Comparison of ENCODE assay signal across 9 cellular contexts in genomic region chr3:47664519-47664918, GRCh38.
A peak's percentile ranks its signal among the peaks of the same experiment; 100 is the strongest.
DNase-seq lines count a peak whose midpoint lies in the region; ATAC-seq, FAIRE-seq and TF ChIP-seq lines count a peak whose summit lies in the region.
"Had no signal": no experiment of that assay in that cellular context is flagged by ENCODE, and none has a peak within 500 bp of the region (broad histone marks: within the 10 kb centered on the region; RNA-seq: fewer than 3 reads in every experiment).

No MANE protein-coding gene starts in this region.

- TF ChIP-seq RAD21 in HepG2 (CRISPR knock-in tag; IDR thresholded peaks at IDR 0.05), result no peak

- H3K4me1 ChIP-seq in HepG2 (ENCODE audit: insufficient read depth, low read length) (no peaks in the 10 kb centered on the region), right lobe of liver (no peaks in the 10 kb centered on the region), NT2/D1 (ENCODE audit: insufficient read depth, insufficient read length) (no peaks in the 10 kb centered on the region), fibroblast of lung (ENCODE audit: control insufficient read depth, extremely low read depth, insufficient read depth, low read length) (peaks cover under 1% of the 10 kb centered on the region), colonic mucosa (no peaks in the 10 kb centered on the region)

- H3K4me2 ChIP-seq in HepG2 (ENCODE audit: low read depth, low read length) (no peak overlapping the region), fibroblast of lung (ENCODE audit: extremely low read depth, insufficient read depth, low read length) (no peak overlapping the region)

- POLR2A ChIA-PET in HepG2 (lab: Yijun Ruan, JAX), result no interaction called here

- FAIRE-seq in HepG2 (lab: Jason Lieb, UNC) (no peak), urothelium cell line (lab: Jason Lieb, UNC) (no peak)

- no peak overlapping the region for H3K27ac ChIP-seq in HepG2 (ENCODE audit: extremely low read length, insufficient read depth, low read length)
- H3K27ac ChIP-seq in right lobe of liver, result no peak overlapping the region
- H3K27ac ChIP-seq in fibroblast of lung (ENCODE audit: insufficient read depth, low read length), result no peak overlapping the region
- no peak overlapping the region for H3K27ac ChIP-seq in colonic mucosa

- intact Hi-C loops in HepG2 (cut with micrococcal nuclease; ENCODE audit: unreplicated experiment), result loop anchor here (1.0 kb wide), 1 partner anchor 142 kb away; no protein-coding TSS in a partner anchor
- intact Hi-C loops in right lobe of liver (cut with DNase I), result no loop called here
- intact Hi-C loops in colonic mucosa (cut with DNase I), result no loop called here

- H2AFZ ChIP-seq in HepG2 (ENCODE audit: low read length) (no peak overlapping the region), fibroblast of lung (ENCODE audit: low read length) (no peak overlapping the region)

- TF ChIP-seq POLR2A in HepG2 (IDR thresholded peaks at IDR 0.05; ENCODE audit: insufficient read depth in 1 of 2, low read depth in 2 of 2, low read length in 2 of 2), result no peak
- TF ChIP-seq POLR2A in right lobe of liver (IDR thresholded peaks at IDR 0.05), result no peak

- no peak for TF ChIP-seq EP300 in HepG2 (IDR thresholded peaks at IDR 0.05; ENCODE audit: low read depth in 2 of 2, low read length in 2 of 2)
- no peak for TF ChIP-seq EP300 in HepG2 (CRISPR knock-in tag; IDR thresholded peaks at IDR 0.05; ENCODE audit: borderline replicate concordance)

- no peak for TF ChIP-seq CTCF in HepG2 (CRISPR knock-in tag; IDR thresholded peaks at IDR 0.05)
- no peak for TF ChIP-seq CTCF in right lobe of liver (IDR thresholded peaks at IDR 0.05)
- TF ChIP-seq CTCF in fibroblast of lung (conservative IDR thresholded peaks at IDR 0.05 in 1 of 2, IDR thresholded peaks at IDR 0.05 in 1 of 2; ENCODE audit: low read depth in 1 of 2, low read length in 2 of 2), result peak; percentile 21 to 29
- TF ChIP-seq CTCF in colonic mucosa (IDR thresholded peaks at IDR 0.05), result no peak

- ATAC-seq in HepG2 (peak; percentile 79), right lobe of liver (no peak), GM19351 (IDR thresholded peaks at IDR 0.05; ENCODE audit: unreplicated experiment) (no peak), HG02571 (IDR thresholded peaks at IDR 0.05; ENCODE audit: unreplicated experiment) (no peak)

- H3K9me3 ChIP-seq in HepG2 (ENCODE audit: low read length), result no peaks in the 10 kb centered on the region
- no peaks in the 10 kb centered on the region for H3K9me3 ChIP-seq in right lobe of liver
- H3K9me3 ChIP-seq in NT2/D1 (ENCODE audit: insufficient read depth, low read length), result peaks cover 3% of the 10 kb centered on the region; the same call in 1 of the 2 replicates
- H3K9me3 ChIP-seq in fibroblast of lung (ENCODE audit: control insufficient read depth, insufficient read depth, low read depth, low read length), result no peaks in the 10 kb centered on the region
- no peaks in the 10 kb centered on the region for H3K9me3 ChIP-seq in colonic mucosa
- H3K9me3 ChIP-seq: Caco-2 had no signal

- no peaks in the 10 kb centered on the region for H3K27me3 ChIP-seq in HepG2 (ENCODE audit: control insufficient read depth in 1 of 2, insufficient read depth in 2 of 2, low read length in 2 of 2)
- no peaks in the 10 kb centered on the region for H3K27me3 ChIP-seq in right lobe of liver
- H3K27me3 ChIP-seq in NT2/D1 (ENCODE audit: insufficient read depth, insufficient read length), result no peaks in the 10 kb centered on the region
- H3K27me3 ChIP-seq in fibroblast of lung (ENCODE audit: control insufficient read depth, insufficient read depth, low read length), result no peaks in the 10 kb centered on the region
- H3K27me3 ChIP-seq in colonic mucosa, result no peaks in the 10 kb centered on the region

- peak; percentile 14 for DNase-seq in HepG2 (ENCODE audit: low spot score)
- DNase-seq in right lobe of liver, result no peak
- peak; percentile 32 for DNase-seq in NT2/D1 (ENCODE audit: low read depth, low spot score)
- peak in 1 of 2 donors; percentile 41 for DNase-seq in fibroblast of lung (ENCODE audit: low read depth in 2 of 2)
- DNase-seq in urothelium cell line (ENCODE audit: low spot score), result peak; percentile 12
- DNase-seq in colonic mucosa, result no peak

- H3K4me3 ChIP-seq in HepG2 (replicated peaks in 1 of 3; ENCODE audit: insufficient read depth in 1 of 3, low read depth in 2 of 3, low read length in 3 of 3) (no peak overlapping the region), right lobe of liver (no peak overlapping the region), NT2/D1 (ENCODE audit: insufficient read length, low read depth) (no peak overlapping the region), fibroblast of lung (replicated peaks in 1 of 4; ENCODE audit: control extremely low read depth in 1 of 4, insufficient read depth in 1 of 4, low read depth in 3 of 4, low read length in 4 of 4) (no peak overlapping the region), colonic mucosa (no peak overlapping the region)

- H3K79me2 ChIP-seq in HepG2 (ENCODE audit: insufficient read depth, low read length), result no peaks in the 10 kb centered on the region
- no peaks in the 10 kb centered on the region for H3K79me2 ChIP-seq in fibroblast of lung (ENCODE audit: control insufficient read depth, insufficient read depth, low read length)

- over 99% methylated on average over 2 of the region's 2 CpGs for WGBS in HepG2 (ENCODE audit: low lambda C conversion rate)
- WGBS in right lobe of liver (ENCODE audit: insufficient coverage, low coverage, low lambda C conversion rate, missing lambda C conversion rate), result 100% methylated on average over 2 of the region's 2 CpGs

- in situ Hi-C loops in HepG2 (cut with HindIII; ENCODE audit: extremely low pct_ligation_motif_present, low pct_unique_long_range_greater_than_20kb), result no loop called here

- H4K20me1 ChIP-seq in HepG2 (ENCODE audit: insufficient read depth, low read length) (no peaks in the 10 kb centered on the region), fibroblast of lung (ENCODE audit: control insufficient read depth, extremely low read depth, insufficient read depth, low read length) (no peaks in the 10 kb centered on the region)

- no TSS peak for BruUV-seq in HepG2 (replicated peaks; lab: Mats Ljungman, UMichigan)

- H3K36me3 ChIP-seq in HepG2 (replicated peaks in 1 of 2; ENCODE audit: control insufficient read depth in 1 of 2, insufficient read depth in 2 of 2, low read length in 2 of 2) (peaks cover 7 to 61% of the 10 kb centered on the region in 2 experiments), right lobe of liver (peaks cover 0 to 26% (median 7%) of the 10 kb centered on the region in 4 donors), NT2/D1 (ENCODE audit: insufficient read depth, insufficient read length, low read length) (peaks cover 43% of the 10 kb centered on the region), fibroblast of lung (ENCODE audit: control insufficient read depth, insufficient read depth, low read length) (no peaks in the 10 kb centered on the region), colonic mucosa (no peaks in the 10 kb centered on the region)

- H3K9ac ChIP-seq in HepG2 (ENCODE audit: insufficient read depth, low read depth, low read length) (no peak overlapping the region), NT2/D1 (ENCODE audit: insufficient read length, low read depth) (no peak overlapping the region), fibroblast of lung (ENCODE audit: insufficient read depth, low read length) (no peak overlapping the region), colonic mucosa (ENCODE audit: low read depth in 2 of 2, low read length in 2 of 2) (no peak overlapping the region)

- CTCF ChIA-PET in HepG2 (lab: Yijun Ruan, JAX; ENCODE audit: low intra/inter-chr PET ratio, low total read pairs), result interaction anchor here (1.5 kb wide), 1 partner anchor 142 kb away, joined by 4 read pairs; no protein-coding TSS in a partner anchor

TF ChIP-seq in HepG2, 621 proteins besides CTCF, POLR2A, EP300 and RAD21 (continues in another document):
- no peak for TF ChIP-seq ZNF724P (CRISPR knock-in tag; IDR thresholded peaks at IDR 0.05; ENCODE audit: borderline replicate concordance)
- TF ChIP-seq ZNF660 (CRISPR knock-in tag; IDR thresholded peaks at IDR 0.05; ENCODE audit: borderline replicate concordance, low read depth), result no peak
- TF ChIP-seq ZNF7 (CRISPR knock-in tag; IDR thresholded peaks at IDR 0.05), result no peak
- no peak for TF ChIP-seq ETS1 (CRISPR knock-in tag; IDR thresholded peaks at IDR 0.05)
- TF ChIP-seq TFAP4 (IDR thresholded peaks at IDR 0.05; ENCODE audit: borderline replicate concordance, low read depth), result no peak
- no peak for TF ChIP-seq RBM22 (optimal IDR thresholded peaks at IDR 0.05; ENCODE audit: low read length)
- no peak for TF ChIP-seq BCL3 (CRISPR knock-in tag; IDR thresholded peaks at IDR 0.05)

Comparison
In these comparisons a context has a peak if more than half of its experiments do, and no peak if none do; other contexts are left out.
1. DNase-seq: peak in HepG2 (single experiment), NT2/D1 (single experiment) and urothelium cell line (single experiment); none in right lobe of liver (0 of 3) and colonic mucosa (single experiment).
2. CTCF ChIP-seq: peak in fibroblast of lung (2 of 2); none in HepG2 (single experiment), right lobe of liver (0 of 4) and colonic mucosa (single experiment).